ENCODE assay signal across 21 cellular contexts in genomic region chr13:80946008-80946802, GRCh38.
A peak's percentile ranks its signal among the peaks of the same experiment; 100 is the strongest.
DNase-seq lines count a peak whose midpoint lies in the region; ATAC-seq, FAIRE-seq and TF ChIP-seq lines count a peak whose summit lies in the region.
"Had no signal": no experiment of that assay in that cellular context is flagged by ENCODE, and none has a peak within 500 bp of the region (broad histone marks: within the 10 kb centered on the region; RNA-seq: fewer than 3 reads in every experiment).

No MANE protein-coding gene starts in this region.

- no TSS peak for BruUV-seq in HepG2 (replicated peaks; lab: Mats Ljungman, UMichigan)

- H3K4me1 Mint-ChIP-seq in nephron progenitor cell, result peaks cover 10% of the 10 kb centered on the region
- H3K4me1 Mint-ChIP-seq: CD8-positive, alpha-beta memory T cell had no signal

- no peak for TF ChIP-seq RAD21 in HepG2 (CRISPR knock-in tag; IDR thresholded peaks at IDR 0.05)

- ATAC-seq in HepG2 (no peak), right lobe of liver (no peak)

- H3K79me2 ChIP-seq in HepG2 (ENCODE audit: insufficient read depth, low read length), result no peaks in the 10 kb centered on the region

- no peak overlapping the region for H3K27ac Mint-ChIP-seq in nephron progenitor cell
- H3K27ac Mint-ChIP-seq: CD8-positive, alpha-beta memory T cell had no signal

- H3K9ac ChIP-seq in HepG2 (ENCODE audit: insufficient read depth, low read depth, low read length) (no peak overlapping the region), kidney (ENCODE audit: low read length in 2 of 2) (no peak overlapping the region)

- CTCF ChIA-PET in HepG2 (lab: Yijun Ruan, JAX; ENCODE audit: low intra/inter-chr PET ratio, low total read pairs), result no interaction called here

- intact Hi-C loops in HepG2 (cut with micrococcal nuclease; ENCODE audit: unreplicated experiment) (no loop called here), right lobe of liver (cut with DNase I) (no loop called here), kidney (cut with DNase I) (no loop called here), adrenal gland (cut with DNase I) (no loop called here)

- TF ChIP-seq POLR2A in HepG2 (IDR thresholded peaks at IDR 0.05; ENCODE audit: insufficient read depth in 1 of 2, low read depth in 2 of 2, low read length in 2 of 2) (no peak), right lobe of liver (IDR thresholded peaks at IDR 0.05) (no peak), adrenal gland (IDR thresholded peaks at IDR 0.05) (no peak)

- H3K27me3 Mint-ChIP-seq in nephron progenitor cell (ENCODE audit: low read depth, poor library complexity), result no peaks in the 10 kb centered on the region
- H3K27me3 Mint-ChIP-seq: CD8-positive, alpha-beta memory T cell had no signal

- 28% methylated on average over 4 of the region's 4 CpGs for WGBS in HepG2 (ENCODE audit: low lambda C conversion rate)
- WGBS in right lobe of liver (ENCODE audit: insufficient coverage, low coverage, low lambda C conversion rate, missing lambda C conversion rate), result 53% methylated on average over 4 of the region's 4 CpGs
- WGBS in adrenal gland, 4 donors, result 70 to 79% (median 76%) methylated on average over 4 of the region's 4 CpGs

- POLR2A ChIA-PET in HepG2 (lab: Yijun Ruan, JAX), result no interaction called here

- DNase-seq in HepG2 (ENCODE audit: low spot score) (no peak), right lobe of liver (no peak), kidney (no peak), COLO829 (ENCODE audit: low spot score) (no peak), adrenal gland (no peak), nephron progenitor cell (no peak), GM13976 (ENCODE audit: low spot score) (no peak)
- DNase-seq: 8988T; CD8-positive, alpha-beta memory T cell; Karpas-422; MV-4-11; NCI-H1105 treated with DMSO at 0.1 percent for 48 hours; NCI-H1694; NCI-H2171; Right ventricle myocardium superior; SW 1271 had no signal

- in situ Hi-C loops in HepG2 (cut with HindIII; ENCODE audit: extremely low pct_ligation_motif_present, low pct_unique_long_range_greater_than_20kb) (no loop called here), GM13976 (cut with MboI; ENCODE audit: low sequenced_read_pairs, unreplicated experiment) (no loop called here)

- H3K4me3 ChIP-seq in HepG2 (replicated peaks in 1 of 3; ENCODE audit: insufficient read depth in 1 of 3, low read depth in 2 of 3, low read length in 3 of 3) (no peak overlapping the region), right lobe of liver (no peak overlapping the region), kidney (ENCODE audit: low read length in 2 of 2) (no peak overlapping the region), adrenal gland (no peak overlapping the region)

- H3K27me3 ChIP-seq in HepG2 (ENCODE audit: control insufficient read depth in 1 of 2, insufficient read depth in 2 of 2, low read length in 2 of 2), result no peaks in the 10 kb centered on the region
- H3K27me3 ChIP-seq in right lobe of liver, result no peaks in the 10 kb centered on the region
- H3K27me3 ChIP-seq in adrenal gland, result no peaks in the 10 kb centered on the region

- no peak for FAIRE-seq in HepG2 (lab: Jason Lieb, UNC)
- FAIRE-seq in TTC549 (lab: Jason Lieb, UNC), result peak; percentile 56
- peak; percentile 73 for FAIRE-seq in kidney (lab: Jason Lieb, UNC)
- FAIRE-seq: D721Med, HTR-8/SVneo had no signal

- H3K27ac ChIP-seq in HepG2 (ENCODE audit: extremely low read length, insufficient read depth, low read length) (no peak overlapping the region), right lobe of liver (no peak overlapping the region), kidney (ENCODE audit: low read depth in 2 of 2, low read length in 2 of 2) (no peak overlapping the region), adrenal gland (no peak overlapping the region)
- H3K27ac ChIP-seq: C4-2B had no signal

- no peaks in the 10 kb centered on the region for H3K36me3 ChIP-seq in HepG2 (replicated peaks in 1 of 2; ENCODE audit: control insufficient read depth in 1 of 2, insufficient read depth in 2 of 2, low read length in 2 of 2)
- no peaks in the 10 kb centered on the region for H3K36me3 ChIP-seq in right lobe of liver
- no peaks in the 10 kb centered on the region for H3K36me3 ChIP-seq in kidney (ENCODE audit: control insufficient read depth in 1 of 2, insufficient read depth in 2 of 2, low read length in 2 of 2)
- no peaks in the 10 kb centered on the region for H3K36me3 ChIP-seq in adrenal gland (replicated peaks in 1 of 2)

- H3K36me3 Mint-ChIP-seq in nephron progenitor cell (ENCODE audit: low read depth), result no peaks in the 10 kb centered on the region
- H3K36me3 Mint-ChIP-seq: CD8-positive, alpha-beta memory T cell had no signal

- H4K20me1 ChIP-seq in HepG2 (ENCODE audit: insufficient read depth, low read length), result no peaks in the 10 kb centered on the region

- H3K4me2 ChIP-seq in HepG2 (ENCODE audit: low read depth, low read length), result no peak overlapping the region

- no peak overlapping the region for H2AFZ ChIP-seq in HepG2 (ENCODE audit: low read length)

- TF ChIP-seq CTCF in HepG2 (CRISPR knock-in tag; IDR thresholded peaks at IDR 0.05), result no peak
- TF ChIP-seq CTCF in right lobe of liver (IDR thresholded peaks at IDR 0.05), result no peak
- no peak for TF ChIP-seq CTCF in kidney (IDR thresholded peaks at IDR 0.05; ENCODE audit: borderline replicate concordance, extremely low read depth, insufficient read depth)
- no peak for TF ChIP-seq CTCF in adrenal gland (IDR thresholded peaks at IDR 0.05)
- TF ChIP-seq CTCF in nephron progenitor cell (IDR thresholded peaks at IDR 0.05), result no peak
- no peak for TF ChIP-seq CTCF in GM13976 (IDR thresholded peaks at IDR 0.05; ENCODE audit: borderline replicate concordance, control extremely low read depth, extremely low read depth, insufficient read depth, missing control alignments)

- TF ChIP-seq EP300 in HepG2 (IDR thresholded peaks at IDR 0.05; ENCODE audit: low read depth in 2 of 2, low read length in 2 of 2) (no peak), HepG2 (CRISPR knock-in tag; IDR thresholded peaks at IDR 0.05; ENCODE audit: borderline replicate concordance) (no peak)

- no peaks in the 10 kb centered on the region for H3K4me1 ChIP-seq in HepG2 (ENCODE audit: insufficient read depth, low read length)
- H3K4me1 ChIP-seq in right lobe of liver, result no peaks in the 10 kb centered on the region
- H3K4me1 ChIP-seq in kidney (ENCODE audit: control insufficient read depth in 1 of 2, insufficient read depth in 1 of 2, low read depth in 1 of 2, low read length in 2 of 2), result no peaks in the 10 kb centered on the region
- no peaks in the 10 kb centered on the region for H3K4me1 ChIP-seq in adrenal gland (replicated peaks in 1 of 2)

- H3K9me3 ChIP-seq in HepG2 (ENCODE audit: low read length) (no peaks in the 10 kb centered on the region), right lobe of liver (no peaks in the 10 kb centered on the region), kidney (ENCODE audit: control insufficient read depth in 1 of 2, low read length in 2 of 2) (no peaks in the 10 kb centered on the region), adrenal gland (replicated peaks in 1 of 3) (no peaks in the 10 kb centered on the region)

- no peak overlapping the region for H3K4me3 Mint-ChIP-seq in nephron progenitor cell
- H3K4me3 Mint-ChIP-seq: CD8-positive, alpha-beta memory T cell; H9 had no signal

- H3K9me3 Mint-ChIP-seq in nephron progenitor cell, result no peaks in the 10 kb centered on the region
- H3K9me3 Mint-ChIP-seq: H9 had no signal

TF ChIP-seq in HepG2, 621 proteins besides CTCF, POLR2A, EP300 and RAD21:
- TF ChIP-seq SIN3B (IDR thresholded peaks at IDR 0.05; ENCODE audit: low read length), result no peak
- peak; percentile 15; the same call in 1 of the 2 replicates for TF ChIP-seq ATF7 (IDR thresholded peaks at IDR 0.05)
- TF ChIP-seq ATF7 (CRISPR knock-in tag; IDR thresholded peaks at IDR 0.05), result no peak
